ENCODE assay signal across 8 cellular contexts in genomic region chr17:55641559-55642160, GRCh38.
DNase-seq lines count a peak whose midpoint lies in the region; ATAC-seq and TF ChIP-seq lines count a peak whose summit lies in the region.

No MANE protein-coding gene starts in this region.

- H2AFZ ChIP-seq in IMR-90 (replicated peaks; ENCODE audit: low read length, poor library complexity) = no peak overlapping the region

- CTCF ChIA-PET in IMR-90 (lab: Yijun Ruan, JAX) = interaction anchor here (0.6 to 1.8 kb wide), 7 partner anchors 8 to 128 kb away, joined by 3 to 8 read pairs (median 4); no protein-coding TSS in a partner anchor

- H3K4me3 ChIP-seq in IMR-90 (ENCODE audit: insufficient read depth, low read depth, low read length) (no peak overlapping the region), SJSA1 (no peak overlapping the region), colonic mucosa (no peak overlapping the region), lower lobe of right lung (no peak overlapping the region), tibial artery (no peak overlapping the region)

- no peak overlapping the region for H3K4me2 ChIP-seq in IMR-90 (ENCODE audit: low read depth, low read length)

- no peaks in the 10 kb centered on the region for H3K36me3 ChIP-seq in IMR-90 (ENCODE audit: control insufficient read depth, insufficient read depth, low read length)
- H3K36me3 ChIP-seq in SJSA1 = no peaks in the 10 kb centered on the region
- no peaks in the 10 kb centered on the region for H3K36me3 ChIP-seq in colonic mucosa
- H3K36me3 ChIP-seq in lower lobe of right lung = no peaks in the 10 kb centered on the region
- no peaks in the 10 kb centered on the region for H3K36me3 ChIP-seq in tibial artery

- no peaks in the 10 kb centered on the region for H3K79me1 ChIP-seq in IMR-90 (ENCODE audit: low read depth in 1 of 2, low read length in 2 of 2)

- DNase-seq in activated effector memory CD4-positive, alpha-beta T cell treated with anti-CD3 and anti-CD28 coated beads, Interleukin-2, amount 50 U/mL, for 16 hours = peak; percentile 72
- DNase-seq in activated effector memory CD4-positive, alpha-beta T cell treated with Interleukin-2 at 50 U/mL for 16 hours = no peak
- peak; percentile 63 for DNase-seq in IMR-90
- DNase-seq in SJSA1 (ENCODE audit: low read depth in 1 of 2, low spot score in 2 of 2) = peak; percentile 31 to 60
- DNase-seq in colonic mucosa = peak; percentile 61
- peak; percentile 68 for DNase-seq in lower lobe of right lung
- peak; percentile 61 to 68 for DNase-seq in tibial artery
- no peak for DNase-seq in NCI-H345 (lab: John Stamatoyannopoulos, UW)

- H3K4ac ChIP-seq in IMR-90 (ENCODE audit: low read depth, low read length) = no peak overlapping the region

- H3K27ac ChIP-seq in IMR-90 (ENCODE audit: insufficient read depth, low read length) = no peak overlapping the region
- H3K27ac ChIP-seq in SJSA1 = no peak overlapping the region
- no peak overlapping the region for H3K27ac ChIP-seq in colonic mucosa
- no peak overlapping the region for H3K27ac ChIP-seq in lower lobe of right lung
- H3K27ac ChIP-seq in tibial artery = no peak overlapping the region

- TF ChIP-seq RAD21 in IMR-90 (IDR thresholded peaks at IDR 0.05; ENCODE audit: low read length) = peak; percentile 46

- H3K27me3 ChIP-seq in IMR-90 (ENCODE audit: control insufficient read depth, insufficient read depth, low read length) (peaks cover 4% of the 10 kb centered on the region), SJSA1 (replicated peaks) (no peaks in the 10 kb centered on the region; the same call in 1 of the 2 replicates), colonic mucosa (no peaks in the 10 kb centered on the region), lower lobe of right lung (ENCODE audit: low read depth) (no peaks in the 10 kb centered on the region), tibial artery (peaks cover 0 to 6% of the 10 kb centered on the region in 2 donors)

- no peak overlapping the region for H3K56ac ChIP-seq in IMR-90 (ENCODE audit: extremely low read depth, insufficient read depth, low read length)

- H3K23ac ChIP-seq in IMR-90 (ENCODE audit: low read depth, low read length) = no peak overlapping the region

- no peak for TF ChIP-seq POLR2A in IMR-90 (IDR thresholded peaks at IDR 0.05; ENCODE audit: low read depth, low read length)

- BruUV-seq in IMR-90 (replicated peaks; lab: Mats Ljungman, UMichigan) = no TSS peak

- H4K91ac ChIP-seq in IMR-90 (ENCODE audit: insufficient read depth, low read depth, low read length) = no peak overlapping the region

- no peak overlapping the region for H2BK15ac ChIP-seq in IMR-90 (ENCODE audit: low read depth, low read length)

- dilution Hi-C loops in IMR-90 (cut with HindIII; ENCODE audit: low sequenced_read_pairs, unreplicated experiment) = no loop called here

- H3K18ac ChIP-seq in IMR-90 (ENCODE audit: low read depth, low read length) = no peak overlapping the region

- no peak overlapping the region for H2BK5ac ChIP-seq in IMR-90 (ENCODE audit: low read depth, low read length, poor library complexity, severe bottlenecking)

- no peak overlapping the region for H2AK9ac ChIP-seq in IMR-90 (replicated peaks; ENCODE audit: low read depth, low read length, poor library complexity)

- TF ChIP-seq CTCF in IMR-90 (conservative IDR thresholded peaks at IDR 0.05; ENCODE audit: low read depth, low read length) (peak; percentile 54), colonic mucosa (IDR thresholded peaks at IDR 0.05) (peak; percentile 48), lower lobe of right lung (IDR thresholded peaks at IDR 0.05) (peak; percentile 71), tibial artery (IDR thresholded peaks at IDR 0.05) (peak; percentile 20 to 37)

- no peak overlapping the region; the same call in 1 of the 2 replicates for H2BK120ac ChIP-seq in IMR-90 (ENCODE audit: low read depth, low read length)

- ATAC-seq in IMR-90 (ENCODE audit: low read depth) (peak; percentile 94), lower lobe of right lung (peak; percentile 78 to 80)

- WGBS in IMR-90 (ENCODE audit: extremely low coverage in 2 of 2, insufficient read length in 1 of 2), 2 experiments = no CpG with 5 or more reads among the region's 4 CpGs

- no peaks in the 10 kb centered on the region for H3K9me1 ChIP-seq in IMR-90 (ENCODE audit: insufficient read depth, low read length)

- POLR2A ChIA-PET in IMR-90 (lab: Charles Lee; ENCODE audit: unreplicated experiment) = no interaction called here

- no peaks in the 10 kb centered on the region for H4K20me1 ChIP-seq in IMR-90 (ENCODE audit: insufficient read depth, low read length)

- no peak overlapping the region for H3K9ac ChIP-seq in IMR-90 (ENCODE audit: low read depth, low read length)
- H3K9ac ChIP-seq in colonic mucosa (ENCODE audit: low read depth in 2 of 2, low read length in 2 of 2) = no peak overlapping the region

- H3K4me1 ChIP-seq in IMR-90 (ENCODE audit: control insufficient read depth, insufficient read depth, low read length) (no peaks in the 10 kb centered on the region), SJSA1 (replicated peaks) (peaks cover 18% of the 10 kb centered on the region), colonic mucosa (no peaks in the 10 kb centered on the region), lower lobe of right lung (peaks cover 7% of the 10 kb centered on the region), tibial artery (no peaks in the 10 kb centered on the region)

- intact Hi-C loops in IMR-90 (cut with micrococcal nuclease) (loop anchor here (1.0 kb wide), 3 partner anchors 39 to 129 kb away; no protein-coding TSS in a partner anchor), colonic mucosa (cut with DNase I) (no loop called here), lower lobe of right lung (cut with DNase I) (no loop called here), tibial artery (cut with DNase I; ENCODE audit: low total_unique reads) (no loop called here)

- H4K5ac ChIP-seq in IMR-90 (ENCODE audit: low read depth, low read length) = no peak overlapping the region

- H3K9me3 ChIP-seq in IMR-90 (ENCODE audit: control insufficient read depth, insufficient read depth, low read length) = no peaks in the 10 kb centered on the region
- no peaks in the 10 kb centered on the region for H3K9me3 ChIP-seq in SJSA1 (replicated peaks)
- H3K9me3 ChIP-seq in colonic mucosa = no peaks in the 10 kb centered on the region
- no peaks in the 10 kb centered on the region for H3K9me3 ChIP-seq in lower lobe of right lung
- H3K9me3 ChIP-seq in tibial artery = no peaks in the 10 kb centered on the region

- H4K8ac ChIP-seq in IMR-90 (ENCODE audit: low read depth in 2 of 2, low read length in 2 of 2) = no peak overlapping the region

- H2AK5ac ChIP-seq in IMR-90 (ENCODE audit: low read depth, low read length) = no peak overlapping the region

- in situ Hi-C loops in IMR-90 (cut with MboI; ENCODE audit: low sequenced_read_pairs) = no loop called here

- H3K14ac ChIP-seq in IMR-90 (replicated peaks; ENCODE audit: low read depth, low read length) = no peak overlapping the region

- H2BK20ac ChIP-seq in IMR-90 (ENCODE audit: low read depth, low read length) = peak overlapping the region; percentile 34; the same call in 1 of the 2 replicates

TF ChIP-seq in IMR-90, 13 proteins besides CTCF, POLR2A, EP300 and RAD21:
- TF ChIP-seq USF2 (IDR thresholded peaks at IDR 0.05; ENCODE audit: low read depth, low read length) = no peak
- peak; percentile 53 for TF ChIP-seq SMC3 (IDR thresholded peaks at IDR 0.05; ENCODE audit: low read depth, low read length)

Comparison
In these comparisons a context has a peak if more than half of its experiments do, and no peak if none do; other contexts are left out.
1. DNase-seq: peak in activated effector memory CD4-positive, alpha-beta T cell treated with anti-CD3 and anti-CD28 coated beads, Interleukin-2, amount 50 U/mL, for 16 hours (single experiment), IMR-90 (single experiment), SJSA1 (2 of 2), colonic mucosa (single experiment), lower lobe of right lung (single experiment) and tibial artery (2 of 2); none in activated effector memory CD4-positive, alpha-beta T cell treated with Interleukin-2 at 50 U/mL for 16 hours (single experiment) and NCI-H345 (single experiment).
2. Peak in every context shown above with its lines, with median percentiles within 50 percentile points of each other: CTCF ChIP-seq.